Comparison of ENCODE assay signal across 22 cellular contexts in genomic region chr6:12621766-12622165, GRCh38.
"Had no signal": no experiment of that assay in that cellular context is flagged by ENCODE, and none has a peak within 500 bp of the region (broad histone marks: within the 10 kb centered on the region; RNA-seq: fewer than 3 reads in every experiment).

No MANE protein-coding gene starts in this region.

- H3K27ac Mint-ChIP-seq: activated CD4-positive, alpha-beta T cell treated with anti-CD3 and anti-CD28 coated beads for 36 hours; activated naive CD4-positive, alpha-beta T cell treated with anti-CD3 and anti-CD28 coated beads for 36 hours; activated naive CD8-positive, alpha-beta T cell treated with anti-CD3 and anti-CD28 coated beads, Interleukin-2, amount 10 ng/mL, durations not matched to agents 7 days and 5 days; WTC11 had no signal

- H3K9me3 Mint-ChIP-seq: activated naive CD4-positive, alpha-beta T cell treated with anti-CD3 and anti-CD28 coated beads for 36 hours; activated naive CD8-positive, alpha-beta T cell treated with anti-CD3 and anti-CD28 coated beads, Interleukin-2, amount 10 ng/mL, durations not matched to agents 7 days and 5 days; neural crest cell had no signal

- DNase-seq: activated CD4-positive, alpha-beta T cell treated with anti-CD3 and anti-CD28 coated beads for 36 hours; activated CD4-positive, alpha-beta T cell treated with anti-CD3 and anti-CD28 coated beads, Interleukin-2, amount 50 U/mL, for 4 hours; activated CD8-positive, alpha-beta memory T cell treated with anti-CD3 and anti-CD28 coated beads for 24 hours; activated CD8-positive, alpha-beta memory T cell treated with anti-CD3 and anti-CD28 coated beads, Interleukin-2, amount 50 U/mL, for 4 hours; activated naive CD4-positive, alpha-beta T cell treated with anti-CD3 and anti-CD28 coated beads for 36 hours; activated naive CD8-positive, alpha-beta T cell treated with anti-CD3 and anti-CD28 coated beads, Interleukin-2, amount 10 ng/mL, durations not matched to agents 7 days and 5 days; activated T-cell treated with anti-CD3 and anti-CD28 coated beads, Interleukin-2, amount 50 U/mL, for 48 hours; cortex of kidney; heart left ventricle; islet precursor cell; left cardiac atrium; mesenchymal stem cell; occipital lobe; posterior cingulate gyrus; right lobe of liver; stimulated activated CD4-positive, alpha-beta T cell treated with anti-CD3 and anti-CD28 coated beads, Interleukin-1b, Interleukin-23, amount 100 ng/mL, for 48 hours; stomach; T-helper 9 cell; transverse colon; uterus had no signal

- H3K4me1 Mint-ChIP-seq: activated CD4-positive, alpha-beta T cell treated with anti-CD3 and anti-CD28 coated beads for 36 hours; activated naive CD8-positive, alpha-beta T cell treated with anti-CD3 and anti-CD28 coated beads, Interleukin-2, amount 10 ng/mL, durations not matched to agents 7 days and 5 days; neural crest cell had no signal

- ATAC-seq: activated CD4-positive, alpha-beta T cell treated with anti-CD3 and anti-CD28 coated beads for 36 hours; heart left ventricle; left cardiac atrium; WTC11 had no signal

- H3K36me3 Mint-ChIP-seq: activated naive CD8-positive, alpha-beta T cell treated with anti-CD3 and anti-CD28 coated beads, Interleukin-2, amount 10 ng/mL, durations not matched to agents 7 days and 5 days; WTC11 had no signal

- H3K4me3 Mint-ChIP-seq: activated CD4-positive, alpha-beta T cell treated with anti-CD3 and anti-CD28 coated beads for 36 hours; activated naive CD4-positive, alpha-beta T cell treated with anti-CD3 and anti-CD28 coated beads for 36 hours; activated naive CD8-positive, alpha-beta T cell treated with anti-CD3 and anti-CD28 coated beads, Interleukin-2, amount 10 ng/mL, durations not matched to agents 7 days and 5 days; neural crest cell; WTC11 had no signal
